Comparison of ENCODE assay signal across 22 cellular contexts in genomic region chr20:24502661-24503060, GRCh38. TPM values are rescaled to one million over a fixed set of nuclear protein-coding genes. Genes with fewer than 3 reads are reported as not detected.
DNase-seq lines count a peak whose midpoint lies in the region; ATAC-seq and TF ChIP-seq lines count a peak whose summit lies in the region.
"Had no signal": no experiment of that assay in that cellular context is flagged by ENCODE, and none has a peak within 500 bp of the region (broad histone marks: within the 10 kb centered on the region; RNA-seq: fewer than 3 reads in every experiment).

No MANE protein-coding gene starts in this region.

- H3K4me3 ChIP-seq in fibroblast of lung (replicated peaks in 1 of 4; ENCODE audit: control extremely low read depth in 1 of 4, insufficient read depth in 1 of 4, low read depth in 3 of 4, low read length in 4 of 4), result no peak overlapping the region
- H3K4me3 ChIP-seq: adrenal gland, SJSA1, tibial artery had no signal

- peaks cover 2% of the 10 kb centered on the region for H3K4me1 ChIP-seq in fibroblast of lung (ENCODE audit: control insufficient read depth, extremely low read depth, insufficient read depth, low read length)
- H3K4me1 ChIP-seq: adrenal gland, SJSA1 had no signal

- no peaks in the 10 kb centered on the region for H3K9me3 Mint-ChIP-seq in activated CD8-positive, alpha-beta memory T cell treated with anti-CD3 and anti-CD28 coated beads, Interleukin-2, amount 10 ng/mL, durations not matched to agents 7 days and 5 days (ENCODE audit: low read depth)
- no peaks in the 10 kb centered on the region for H3K9me3 Mint-ChIP-seq in effector memory CD8-positive, alpha-beta T cell
- H3K9me3 Mint-ChIP-seq: memory B cell; natural killer cell treated with Interleukin-12 subunit alpha and Interleukin-12 subunit beta and Interleukin-15 and Interleukin-18, amount 100 ng/mL, for 72 hours had no signal

- no peaks in the 10 kb centered on the region for H3K79me2 ChIP-seq in fibroblast of lung (ENCODE audit: control insufficient read depth, insufficient read depth, low read length)

- peak overlapping the region; percentile 56 for H3K27ac ChIP-seq in fibroblast of lung (ENCODE audit: insufficient read depth, low read length)
- peak overlapping the region; percentile 91 for H3K27ac ChIP-seq in temporal lobe (ENCODE audit: low read depth, low read length)
- H3K27ac ChIP-seq: C4-2B, SJSA1 had no signal

- H3K27me3 ChIP-seq in fibroblast of lung (ENCODE audit: control insufficient read depth, insufficient read depth, low read length), result no peaks in the 10 kb centered on the region
- H3K27me3 ChIP-seq: adrenal gland, SJSA1, tibial artery had no signal

- H3K9ac ChIP-seq in fibroblast of lung (ENCODE audit: insufficient read depth, low read length), result no peak overlapping the region

- no peak for TF ChIP-seq POLR2A in erythroblast (IDR thresholded peaks at IDR 0.05; ENCODE audit: low read length)

- no peak overlapping the region for H3K27ac Mint-ChIP-seq in activated CD8-positive, alpha-beta memory T cell treated with anti-CD3 and anti-CD28 coated beads, Interleukin-2, amount 10 ng/mL, durations not matched to agents 7 days and 5 days
- H3K27ac Mint-ChIP-seq in effector memory CD8-positive, alpha-beta T cell, result no peak overlapping the region
- H3K27ac Mint-ChIP-seq: memory B cell; natural killer cell treated with Interleukin-12 subunit alpha and Interleukin-12 subunit beta and Interleukin-15 and Interleukin-18, amount 100 ng/mL, for 72 hours had no signal

- CTCF ChIA-PET in activated CD8-positive, alpha-beta memory T cell treated with anti-CD3 and anti-CD28 coated beads, Interleukin-2, amount 10 ng/mL, durations not matched to agents 7 days and 5 days (lab: Charles Lee), result no interaction called here

- no peak for ATAC-seq in activated CD8-positive, alpha-beta memory T cell treated with anti-CD3 and anti-CD28 coated beads, Interleukin-2, amount 10 ng/mL, durations not matched to agents 7 days and 5 days
- no peak for ATAC-seq in effector memory CD8-positive, alpha-beta T cell (replicated peaks)
- ATAC-seq: HCT116 had no signal

- no peak overlapping the region for H2AFZ ChIP-seq in fibroblast of lung (ENCODE audit: low read length)

- H4K20me1 ChIP-seq in fibroblast of lung (ENCODE audit: control insufficient read depth, extremely low read depth, insufficient read depth, low read length), result no peaks in the 10 kb centered on the region

- TF ChIP-seq CTCF in fibroblast of lung (conservative IDR thresholded peaks at IDR 0.05 in 1 of 2, IDR thresholded peaks at IDR 0.05 in 1 of 2; ENCODE audit: low read depth in 1 of 2, low read length in 2 of 2), result no peak

- no peaks in the 10 kb centered on the region for H3K4me1 Mint-ChIP-seq in activated CD8-positive, alpha-beta memory T cell treated with anti-CD3 and anti-CD28 coated beads, Interleukin-2, amount 10 ng/mL, durations not matched to agents 7 days and 5 days
- no peaks in the 10 kb centered on the region for H3K4me1 Mint-ChIP-seq in effector memory CD8-positive, alpha-beta T cell (ENCODE audit: low read depth in 2 of 2)

- H3K36me3 ChIP-seq in fibroblast of lung (ENCODE audit: control insufficient read depth, insufficient read depth, low read length), result no peaks in the 10 kb centered on the region
- H3K36me3 ChIP-seq: adrenal gland, SJSA1, tibial artery had no signal

- no peaks in the 10 kb centered on the region for H3K27me3 Mint-ChIP-seq in activated CD8-positive, alpha-beta memory T cell treated with anti-CD3 and anti-CD28 coated beads, Interleukin-2, amount 10 ng/mL, durations not matched to agents 7 days and 5 days
- peaks cover 9 to 34% of the 10 kb centered on the region in 2 donors for H3K27me3 Mint-ChIP-seq in effector memory CD8-positive, alpha-beta T cell

- H3K4me2 ChIP-seq in fibroblast of lung (ENCODE audit: extremely low read depth, insufficient read depth, low read length), result no peak overlapping the region

- peak; percentile 18 for DNase-seq in activated CD8-positive, alpha-beta memory T cell treated with anti-CD3 and anti-CD28 coated beads, Interleukin-2, amount 10 ng/mL, durations not matched to agents 7 days and 5 days
- DNase-seq in activated CD8-positive, alpha-beta memory T cell treated with anti-CD3 and anti-CD28 coated beads, Interleukin-2, amount 50 U/mL, for 4 hours, result no peak
- DNase-seq in fibroblast of lung (ENCODE audit: low read depth in 2 of 2) (peak in 1 of 2 donors; percentile 47), medulla oblongata (ENCODE audit: extremely low spot score) (peak; percentile 59), NCI-H1105 (lab: John Stamatoyannopoulos, UW) (no peak), erythroblast (lab: John Stamatoyannopoulos, UW) (no peak)
- DNase-seq in effector memory CD8-positive, alpha-beta T cell, result no peak
- DNase-seq: 8988T; DMS153; KBM-7; NCI-H2107; stimulated activated CD4-positive, alpha-beta T cell treated with anti-CD3 and anti-CD28 coated beads, Interleukin-12 subunit alpha, Interleukin-12 subunit beta, amount 100 ng/mL, for 4 hours had no signal

- H3K36me3 Mint-ChIP-seq in activated CD8-positive, alpha-beta memory T cell treated with anti-CD3 and anti-CD28 coated beads, Interleukin-2, amount 10 ng/mL, durations not matched to agents 7 days and 5 days, result no peaks in the 10 kb centered on the region
- no peaks in the 10 kb centered on the region for H3K36me3 Mint-ChIP-seq in effector memory CD8-positive, alpha-beta T cell (ENCODE audit: insufficient read depth)
- H3K36me3 Mint-ChIP-seq: memory B cell; natural killer cell treated with Interleukin-12 subunit alpha and Interleukin-12 subunit beta and Interleukin-15 and Interleukin-18, amount 100 ng/mL, for 72 hours had no signal

- no peaks in the 10 kb centered on the region for H3K9me3 ChIP-seq in fibroblast of lung (ENCODE audit: control insufficient read depth, insufficient read depth, low read depth, low read length)
- H3K9me3 ChIP-seq: adrenal gland, SJSA1, tibial artery had no signal

- no peak overlapping the region for H3K4me3 Mint-ChIP-seq in activated CD8-positive, alpha-beta memory T cell treated with anti-CD3 and anti-CD28 coated beads, Interleukin-2, amount 10 ng/mL, durations not matched to agents 7 days and 5 days
- no peak overlapping the region for H3K4me3 Mint-ChIP-seq in effector memory CD8-positive, alpha-beta T cell
- H3K4me3 Mint-ChIP-seq: memory B cell; natural killer cell treated with Interleukin-12 subunit alpha and Interleukin-12 subunit beta and Interleukin-15 and Interleukin-18, amount 100 ng/mL, for 72 hours had no signal

RNA-seq across cellular contexts. Expression of gene SYNDIG1, which starts 33.2 kb away (rescaled TPM):
- total RNA-seq in activated CD8-positive, alpha-beta memory T cell treated with anti-CD3 and anti-CD28 coated beads, Interleukin-2, amount 10 ng/mL, durations not matched to agents 7 days and 5 days, result not detected
- total RNA-seq in fibroblast of lung, result 0.17 and 0.51 TPM in 2 replicates
- 0.02 and 0.08 TPM in 2 replicates for polyA plus RNA-seq in fibroblast of lung
- polyA plus RNA-seq in fibroblast of lung (2012), result 0.10 TPM in 1 of 2 replicates, not detected in the other
- not detected in 2 replicates for polyA minus RNA-seq in fibroblast of lung (ENCODE audit: low replicate concordance)
- total RNA-seq in temporal lobe, result 16.7 TPM
- total RNA-seq: activated CD8-positive, alpha-beta memory T cell treated with anti-CD3 and anti-CD28 coated beads for 36 hours; natural killer cell treated with Interleukin-12 subunit alpha and Interleukin-12 subunit beta and Interleukin-15 and Interleukin-18, amount 100 ng/mL, for 72 hours; SJSA1; T-helper 2 cell treated with Interferon-gamma antibody and Interleukin-4, amounts not matched to agents 100 ng/mL and 5 ng/mL, for 36 hours had no signal

Comparison
In these comparisons a context has a peak if more than half of its experiments do, and no peak if none do; other contexts are left out.
1. DNase-seq: peak in activated CD8-positive, alpha-beta memory T cell treated with anti-CD3 and anti-CD28 coated beads, Interleukin-2, amount 10 ng/mL, durations not matched to agents 7 days and 5 days (single experiment) and medulla oblongata (single experiment); none in activated CD8-positive, alpha-beta memory T cell treated with anti-CD3 and anti-CD28 coated beads, Interleukin-2, amount 50 U/mL, for 4 hours (single experiment), effector memory CD8-positive, alpha-beta T cell (0 of 3), NCI-H1105 (single experiment) and erythroblast (0 of 2).
2. RNA of gene SYNDIG1, which starts 33.2 kb away (total RNA-seq): 16.7 TPM in temporal lobe (single experiment); 0.17 to 0.51 TPM in fibroblast of lung and not detected in activated CD8-positive, alpha-beta memory T cell treated with anti-CD3 and anti-CD28 coated beads, Interleukin-2, amount 10 ng/mL, durations not matched to agents 7 days and 5 days; every median in the first group is over 10 times any median in the second.